Comparison of ENCODE assay signal across 8 cellular contexts in genomic region chr17:409848-410673, GRCh38.
DNase-seq lines count a peak whose midpoint lies in the region; ATAC-seq, FAIRE-seq and TF ChIP-seq lines count a peak whose summit lies in the region.

No MANE protein-coding gene starts in this region.

- FAIRE-seq in islet of Langerhans (lab: Jason Lieb, UNC): peak; percentile 99

- H3K4me3 ChIP-seq in AG10803 (ENCODE audit: low read length): peak overlapping the region; percentile 81

- peak; percentile 95 for DNase-seq in AG10803 (ENCODE audit: low read depth)
- DNase-seq in NCI-H446 (lab: John Stamatoyannopoulos, UW): peak; percentile 98 to 100
- DNase-seq in cerebellar nuclear complex (lab: John Stamatoyannopoulos, UW): peak; percentile 56 to 81
- DNase-seq in stimulated activated CD4-positive, alpha-beta T cell treated with anti-CD3 and anti-CD28 coated beads, Interleukin-12 subunit alpha, Interleukin-12 subunit beta, amount 100 ng/mL, for 24 hours (ENCODE audit: low read depth in 2 of 2): peak; percentile 98 to 100

- ATAC-seq in GM19035 (IDR thresholded peaks at IDR 0.05; ENCODE audit: unreplicated experiment): peak; percentile 77
- ATAC-seq in HG03342 (IDR thresholded peaks at IDR 0.05; ENCODE audit: unreplicated experiment): peak; percentile 78
- ATAC-seq in activated CD4-positive, CD25-positive, alpha-beta regulatory T cell treated with anti-CD3 and anti-CD28 coated beads, Interleukin-2, amount 50 U/mL, for 24 hours: peak; percentile 61 to 71

- no peak for TF ChIP-seq CTCF in AG10803 (conservative IDR thresholded peaks at IDR 0.05; ENCODE audit: low read length)

Comparison
In these comparisons a context has a peak if more than half of its experiments do, and no peak if none do; other contexts are left out.
1. Peak in every context shown above with its lines: DNase-seq, ATAC-seq and H3K4me3 ChIP-seq.